In genomic region chr15:85330941-85331588, GRCh38 we compare ENCODE assay signal across 1 cellular context.
A peak's percentile ranks its signal among the peaks of the same experiment; 100 is the strongest.
TF ChIP-seq lines count a peak whose summit lies in the region.

No MANE protein-coding gene starts in this region.

TF ChIP-seq in HepG2, 621 proteins besides CTCF, POLR2A, EP300 and RAD21 (continued from another document and continues in another):
- TF ChIP-seq AKNA (CRISPR knock-in tag; IDR thresholded peaks at IDR 0.05; ENCODE audit: borderline replicate concordance), result no peak
- no peak for TF ChIP-seq SCMH1 (CRISPR knock-in tag; IDR thresholded peaks at IDR 0.05; ENCODE audit: borderline replicate concordance)
- no peak for TF ChIP-seq CEBPB (IDR thresholded peaks at IDR 0.05; ENCODE audit: borderline replicate concordance, low read depth, low read length)
- 0 out of 2 replicates have a peak, but pooled peaks have one; percentile 44 for TF ChIP-seq SALL2 (CRISPR knock-in tag; IDR thresholded peaks at IDR 0.05)
- TF ChIP-seq CC2D1A (CRISPR knock-in tag; IDR thresholded peaks at IDR 0.05), result no peak
- 0 out of 2 replicates have a peak, but pooled peaks have one; percentile 26 for TF ChIP-seq ZBTB3 (CRISPR knock-in tag; IDR thresholded peaks at IDR 0.05; ENCODE audit: borderline replicate concordance, low read depth)
- peak; percentile 62; the same call in 1 of the 2 replicates for TF ChIP-seq MEIS1 (CRISPR knock-in tag; IDR thresholded peaks at IDR 0.05; ENCODE audit: borderline replicate concordance)
- TF ChIP-seq ZNF101 (CRISPR knock-in tag; IDR thresholded peaks at IDR 0.05; ENCODE audit: borderline replicate concordance, low read depth), result 0 out of 2 replicates have a peak, but pooled peaks have one; percentile 25
- TF ChIP-seq SMC3 (IDR thresholded peaks at IDR 0.05; ENCODE audit: low read length), result peak; percentile 89
- no peak for TF ChIP-seq SETDB1 (CRISPR knock-in tag; IDR thresholded peaks at IDR 0.05; ENCODE audit: borderline replicate concordance)
- no peak for TF ChIP-seq MZF1 (CRISPR knock-in tag; IDR thresholded peaks at IDR 0.05; ENCODE audit: borderline replicate concordance)
- TF ChIP-seq ZNF343 (CRISPR knock-in tag; IDR thresholded peaks at IDR 0.05), result 0 out of 2 replicates have a peak, but pooled peaks have one; percentile 26
- TF ChIP-seq ZNF160 (CRISPR knock-in tag; IDR thresholded peaks at IDR 0.05), result 0 out of 2 replicates have a peak, but pooled peaks have one; percentile 44
- no peak for TF ChIP-seq ZNF382 (CRISPR knock-in tag; IDR thresholded peaks at IDR 0.05; ENCODE audit: borderline replicate concordance)
- TF ChIP-seq FOSL2 (CRISPR knock-in tag; IDR thresholded peaks at IDR 0.05), result peak; percentile 76
- TF ChIP-seq HIC2 (CRISPR knock-in tag; IDR thresholded peaks at IDR 0.05; ENCODE audit: low read depth), result no peak
- TF ChIP-seq ZFY (CRISPR knock-in tag; IDR thresholded peaks at IDR 0.05), result peak; percentile 64
- TF ChIP-seq ISL2 (CRISPR knock-in tag; IDR thresholded peaks at IDR 0.05), result 0 out of 2 replicates have a peak, but pooled peaks have one; percentile 44
- TF ChIP-seq ZNF12 (CRISPR knock-in tag; IDR thresholded peaks at IDR 0.05), result no peak
- peak; percentile 47; the same call in 1 of the 2 replicates for TF ChIP-seq REPIN1 (CRISPR knock-in tag; IDR thresholded peaks at IDR 0.05; ENCODE audit: borderline replicate concordance, low read depth)
- TF ChIP-seq FOXC1 (CRISPR knock-in tag; IDR thresholded peaks at IDR 0.05; ENCODE audit: borderline replicate concordance), result no peak
- 0 out of 2 replicates have a peak, but pooled peaks have one; percentile 12 for TF ChIP-seq RARA (CRISPR knock-in tag; IDR thresholded peaks at IDR 0.05)
- TF ChIP-seq TCF7 (IDR thresholded peaks at IDR 0.05; ENCODE audit: low read depth), result no peak
- no peak for TF ChIP-seq PHF5A (CRISPR knock-in tag; IDR thresholded peaks at IDR 0.05; ENCODE audit: low read depth, unreplicated experiment)
- no peak; the same call in 1 of the 2 replicates for TF ChIP-seq ZGPAT (CRISPR knock-in tag; IDR thresholded peaks at IDR 0.05)
- TF ChIP-seq SNAPC4 (CRISPR knock-in tag; IDR thresholded peaks at IDR 0.05), result no peak
- TF ChIP-seq ZNF788 (CRISPR knock-in tag; IDR thresholded peaks at IDR 0.05; ENCODE audit: borderline replicate concordance), result no peak
- TF ChIP-seq ZNF782 (CRISPR knock-in tag; IDR thresholded peaks at IDR 0.05; ENCODE audit: borderline replicate concordance), result 0 out of 2 replicates have a peak, but pooled peaks have one; percentile 26
- 0 out of 2 replicates have a peak, but pooled peaks have one; percentile 43 for TF ChIP-seq KMT2A (CRISPR knock-in tag; IDR thresholded peaks at IDR 0.05)
- peak; percentile 35; the same call in 1 of the 2 replicates for TF ChIP-seq RXRB (CRISPR knock-in tag; IDR thresholded peaks at IDR 0.05; ENCODE audit: borderline replicate concordance)
- no peak for TF ChIP-seq GMEB1 (CRISPR knock-in tag; IDR thresholded peaks at IDR 0.05; ENCODE audit: borderline replicate concordance)
- no peak for TF ChIP-seq CREB3 (CRISPR knock-in tag; IDR thresholded peaks at IDR 0.05)
- 0 out of 2 replicates have a peak, but pooled peaks have one; percentile 9 for TF ChIP-seq FOXO1 (CRISPR knock-in tag; IDR thresholded peaks at IDR 0.05)
- no peak for TF ChIP-seq ZNF232 (CRISPR knock-in tag; IDR thresholded peaks at IDR 0.05; ENCODE audit: borderline replicate concordance)
- TF ChIP-seq TCF12 (IDR thresholded peaks at IDR 0.05), result no peak
- no peak for TF ChIP-seq TCF12 (CRISPR knock-in tag; IDR thresholded peaks at IDR 0.05)
- no peak for TF ChIP-seq ZNF253 (CRISPR knock-in tag; IDR thresholded peaks at IDR 0.05; ENCODE audit: borderline replicate concordance)
- TF ChIP-seq HOXA7 (CRISPR knock-in tag; IDR thresholded peaks at IDR 0.05), result no peak
- TF ChIP-seq TIGD3 (CRISPR knock-in tag; IDR thresholded peaks at IDR 0.05; ENCODE audit: borderline replicate concordance), result no peak
- no peak for TF ChIP-seq HIVEP1 (CRISPR knock-in tag; IDR thresholded peaks at IDR 0.05)
- TF ChIP-seq ATF5 (CRISPR knock-in tag; IDR thresholded peaks at IDR 0.05; ENCODE audit: low read depth), result no peak
- TF ChIP-seq ZBTB37 (CRISPR knock-in tag; IDR thresholded peaks at IDR 0.05), result no peak
- TF ChIP-seq ARID2 (CRISPR knock-in tag; IDR thresholded peaks at IDR 0.05; ENCODE audit: borderline replicate concordance), result no peak
- TF ChIP-seq ZNF841 (CRISPR knock-in tag; IDR thresholded peaks at IDR 0.05; ENCODE audit: borderline replicate concordance), result no peak
